1 cellular context compared by ENCODE assay signal in the genomic region with DNA sequence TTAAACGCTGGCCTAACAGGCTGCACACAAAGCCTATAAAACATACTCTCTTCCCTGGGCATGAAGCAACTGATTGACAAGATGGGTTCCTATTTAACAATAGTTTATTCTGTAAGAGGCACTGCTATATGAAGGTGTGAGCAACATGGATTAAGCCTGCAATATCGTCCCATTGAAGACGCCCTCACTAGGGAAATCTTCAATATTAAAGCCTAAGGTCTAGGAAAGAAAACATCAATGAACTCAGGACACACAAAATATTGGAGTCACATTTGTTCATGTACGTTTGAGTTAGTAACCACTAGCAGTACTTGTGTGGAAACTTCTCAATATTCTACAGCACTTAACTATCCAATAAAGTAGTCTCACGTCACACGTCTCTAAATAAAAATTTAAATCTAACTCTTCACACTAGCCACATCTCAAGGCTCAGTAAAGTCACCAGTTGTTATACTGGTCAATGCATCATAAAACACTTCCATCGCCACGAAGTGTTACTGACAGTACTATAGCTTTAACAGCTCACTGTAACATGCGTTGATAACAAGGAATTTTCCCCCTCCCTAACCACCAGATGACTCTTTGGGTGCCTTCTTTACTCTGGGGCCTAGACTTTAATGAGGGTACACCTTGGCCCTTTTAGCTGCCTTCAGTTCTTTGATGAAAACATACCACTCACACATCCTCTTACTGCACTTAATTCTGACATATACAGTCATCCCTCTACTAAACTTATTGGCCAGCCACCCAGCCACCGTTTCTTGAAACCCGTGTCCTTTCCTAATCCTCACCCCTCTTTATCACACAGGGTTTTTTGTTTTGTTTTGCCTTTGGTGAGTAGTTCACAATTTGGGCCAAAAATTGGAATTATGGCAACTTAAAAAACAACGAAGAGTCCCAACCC.
TF ChIP-seq lines count a peak whose summit lies in the region.

No MANE protein-coding gene starts in this region.

TF ChIP-seq in A549, 52 proteins besides CTCF, POLR2A, EP300 and RAD21 (continued from another document):
- TF ChIP-seq KDM1A (IDR thresholded peaks at IDR 0.05; ENCODE audit: low read depth) (no peak), HDAC2 (IDR thresholded peaks at IDR 0.05) (no peak), HOXB5 (CRISPR knock-in tag; IDR thresholded peaks at IDR 0.05) (no peak), JUN (IDR thresholded peaks at IDR 0.05) (0 out of 5 replicates have a peak, but pooled peaks of 1 of the 2 experiments have one; percentile 22)
- TF ChIP-seq, protein P1, sequence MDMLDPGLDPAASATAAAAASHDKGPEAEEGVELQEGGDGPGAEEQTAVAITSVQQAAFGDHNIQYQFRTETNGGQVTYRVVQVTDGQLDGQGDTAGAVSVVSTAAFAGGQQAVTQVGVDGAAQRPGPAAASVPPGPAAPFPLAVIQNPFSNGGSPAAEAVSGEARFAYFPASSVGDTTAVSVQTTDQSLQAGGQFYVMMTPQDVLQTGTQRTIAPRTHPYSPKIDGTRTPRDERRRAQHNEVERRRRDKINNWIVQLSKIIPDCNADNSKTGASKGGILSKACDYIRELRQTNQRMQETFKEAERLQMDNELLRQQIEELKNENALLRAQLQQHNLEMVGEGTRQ (IDR thresholded peaks at IDR 0.05) = no peak
TF ChIP-seq in A549: peak in this region for 2.
